23 cellular contexts compared by ENCODE assay signal in the genomic region with DNA sequence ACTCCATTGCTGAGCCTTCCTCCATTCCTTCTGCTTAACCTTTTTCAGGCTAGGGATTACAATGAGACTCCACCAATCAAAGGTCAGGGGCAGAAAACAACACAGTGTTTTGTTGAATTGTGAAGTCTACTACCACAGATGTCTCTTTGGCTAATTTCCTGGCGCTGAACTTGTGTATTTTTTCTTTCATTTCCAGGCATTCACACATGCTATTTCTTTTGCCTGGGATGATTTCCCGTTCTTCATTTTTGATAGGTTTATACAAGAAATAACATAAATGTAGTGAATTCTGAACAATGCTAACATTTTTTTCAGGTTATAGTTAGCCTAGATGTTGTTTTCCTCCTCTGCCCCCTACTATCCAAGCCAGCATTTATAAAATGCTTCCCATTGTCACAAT.
"Had no signal": no experiment of that assay in that cellular context is flagged by ENCODE, and none has a peak within 500 bp of the region (broad histone marks: within the 10 kb centered on the region; RNA-seq: fewer than 3 reads in every experiment).

No MANE protein-coding gene starts in this region.

- H3K36me3 ChIP-seq: breast epithelium, left ventricle myocardium inferior, spleen, tibial nerve had no signal

- H3K36me3 Mint-ChIP-seq: activated naive CD8-positive, alpha-beta T cell treated with anti-CD3 and anti-CD28 coated beads for 36 hours; immature natural killer cell; natural killer cell had no signal

- H3K27me3 ChIP-seq: breast epithelium, foreskin keratinocyte, spleen, tibial nerve had no signal

- H3K27ac Mint-ChIP-seq: activated naive CD8-positive, alpha-beta T cell treated with anti-CD3 and anti-CD28 coated beads for 36 hours; immature natural killer cell; mesothelial cell of epicardium; natural killer cell; WTC11 had no signal

- FAIRE-seq: urothelium cell line had no signal

- H3K4me1 ChIP-seq: breast epithelium, foreskin keratinocyte, spleen had no signal

- DNase-seq: activated CD4-positive, alpha-beta T cell treated with anti-CD3 and anti-CD28 coated beads, Interleukin-2, amount 50 U/mL, for 4 hours; activated CD8-positive, alpha-beta memory T cell treated with anti-CD3 and anti-CD28 coated beads, Interleukin-2, amount 50 U/mL, for 48 hours; activated naive CD4-positive, alpha-beta T cell treated with Interleukin-2 at 50 U/mL for 16 hours; activated naive CD8-positive, alpha-beta T cell treated with anti-CD3 and anti-CD28 coated beads for 36 hours; activated T-cell treated with anti-CD3 and anti-CD28 coated beads, Interleukin-2, amount 50 U/mL, for 4 hours; cortex of kidney; effector CD4-positive, alpha-beta T cell; foreskin keratinocyte; immature natural killer cell; kidney glomerular epithelial cell; left ventricle myocardium inferior; natural killer cell; occipital lobe; retina; spleen; stimulated activated CD4-positive, alpha-beta T cell treated with anti-CD3 and anti-CD28 coated beads, Interleukin-4, amount 100 ng/mL, for 1 hour; stimulated activated naive CD8-positive, alpha-beta T cell treated with anti-CD3 and anti-CD28 coated beads, Interleukin-15, Interleukin-2, amounts not matched to agents 100 U/mL and 50 U/mL, for 24 hours; T-helper 9 cell had no signal

- H3K9me3 ChIP-seq: breast epithelium, tibial nerve had no signal

- H3K4me3 ChIP-seq: breast epithelium, left ventricle myocardium inferior, spleen, tibial nerve had no signal

- ATAC-seq: activated T-cell treated with anti-CD3 and anti-CD28 coated beads, Interleukin-2, amount 50 U/mL, for 4 hours; foreskin keratinocyte; natural killer cell; stimulated activated naive CD8-positive, alpha-beta T cell treated with anti-CD3 and anti-CD28 coated beads, Interleukin-15, Interleukin-2, amounts not matched to agents 100 U/mL and 50 U/mL, for 24 hours; WTC11 had no signal

- H3K27ac ChIP-seq: breast epithelium, foreskin keratinocyte, left ventricle myocardium inferior, spleen, tibial nerve had no signal

- H3K4me3 Mint-ChIP-seq: activated naive CD8-positive, alpha-beta T cell treated with anti-CD3 and anti-CD28 coated beads for 36 hours; activated T-cell treated with anti-CD3 and anti-CD28 coated beads, Interleukin-2, amount 50 U/mL, for 4 hours; immature natural killer cell; mesothelial cell of epicardium; natural killer cell; WTC11 had no signal

- H3K4me1 Mint-ChIP-seq: activated naive CD8-positive, alpha-beta T cell treated with anti-CD3 and anti-CD28 coated beads for 36 hours; immature natural killer cell; natural killer cell had no signal
